ENCODE assay signal across 8 cellular contexts in the genomic region with DNA sequence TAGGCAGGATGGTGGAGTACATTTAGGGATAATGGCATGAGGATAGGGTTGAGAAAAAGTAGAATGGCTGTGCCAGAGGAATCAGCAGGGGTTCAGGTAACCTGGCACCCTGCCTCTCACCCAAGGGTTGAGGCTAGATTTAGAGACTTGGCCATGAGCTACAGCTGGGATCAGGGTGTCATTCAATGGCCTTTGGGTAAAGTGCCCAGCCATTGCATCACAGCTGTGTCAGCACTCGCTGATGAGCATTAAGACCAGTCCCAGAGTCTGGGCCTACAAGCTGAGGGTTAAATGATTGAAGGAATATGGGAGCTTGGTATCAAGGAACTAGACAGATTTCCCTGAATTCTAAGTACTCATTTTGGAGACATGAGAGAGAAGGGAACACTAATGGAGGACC.
"Had no signal": no experiment of that assay in that cellular context is flagged by ENCODE, and none has a peak within 500 bp of the region (broad histone marks: within the 10 kb centered on the region; RNA-seq: fewer than 3 reads in every experiment).

No MANE protein-coding gene starts in this region.

- DNase-seq: GDM1, GF-D8 had no signal

- H3K4me3 ChIP-seq: GM12878 had no signal

- FAIRE-seq: G401.6, GM12878, GM12891, GM12892, GM18507, GM19239 had no signal
